Comparison of ENCODE assay signal across 22 cellular contexts in genomic region chr4:123077330-123077729, GRCh38.
"Had no signal": no experiment of that assay in that cellular context is flagged by ENCODE, and none has a peak within 500 bp of the region (broad histone marks: within the 10 kb centered on the region; RNA-seq: fewer than 3 reads in every experiment).

No MANE protein-coding gene starts in this region.

- H3K9me3 Mint-ChIP-seq: activated B cell treated with CpG ODN at 0.5 μM for 24 hours; activated naive CD8-positive, alpha-beta T cell treated with anti-CD3 and anti-CD28 coated beads, Interleukin-2, amount 10 ng/mL, durations not matched to agents 7 days and 5 days; activated T-cell treated with anti-CD3 and anti-CD28 coated beads, Interleukin-2, amount 50 U/mL, for 24 hours; activated T-helper 2 cell treated with anti-CD3 and anti-CD28 coated beads, Interferon-gamma antibody, Interleukin-2, Interleukin-4, amounts not matched to agents 10 μg/mL and 5 μg/mL and 100 μg/mL, durations not matched to agents 14 hours and 24 hours and 36 hours; endodermal cell; memory B cell; natural killer cell treated with Interleukin-12 subunit alpha and Interleukin-12 subunit beta and Interleukin-15 and Interleukin-18, amount 100 ng/mL, for 72 hours had no signal

- H3K4me1 Mint-ChIP-seq: activated CD4-positive, alpha-beta T cell treated with anti-CD3 and anti-CD28 coated beads for 36 hours; activated naive CD8-positive, alpha-beta T cell treated with anti-CD3 and anti-CD28 coated beads, Interleukin-2, amount 10 ng/mL, durations not matched to agents 7 days and 5 days; endodermal cell; memory B cell; stimulated activated naive CD8-positive, alpha-beta T cell treated with anti-CD3 and anti-CD28 coated beads, Interleukin-15, amount 100 ng/mL, for 72 hours had no signal

- DNase-seq: activated B cell treated with CpG ODN at 0.5 μM for 24 hours; activated CD4-positive, alpha-beta T cell treated with anti-CD3 and anti-CD28 coated beads for 36 hours; activated CD4-positive, alpha-beta T cell treated with anti-CD3 and anti-CD28 coated beads, Interleukin-2, amount 50 U/mL, for 4 hours; activated CD8-positive, alpha-beta memory T cell treated with anti-CD3 and anti-CD28 coated beads for 24 hours; activated CD8-positive, alpha-beta memory T cell treated with anti-CD3 and anti-CD28 coated beads, Interleukin-2, amount 50 U/mL, for 4 hours; activated naive CD4-positive, alpha-beta T cell; activated naive CD8-positive, alpha-beta T cell treated with anti-CD3 and anti-CD28 coated beads, Interleukin-2, amount 10 ng/mL, durations not matched to agents 7 days and 5 days; activated T-cell treated with anti-CD3 and anti-CD28 coated beads, Interleukin-2, amount 50 U/mL, for 24 hours; amniotic stem cell; colonic mucosa; endodermal cell; heart right ventricle; islet precursor cell; left colon; ovary; psoas muscle; stimulated activated CD4-positive, alpha-beta T cell treated with anti-CD3 and anti-CD28 coated beads, Interleukin-12 subunit alpha, Interleukin-12 subunit beta, amount 100 ng/mL, for 4 hours; stimulated activated naive CD8-positive, alpha-beta T cell treated with anti-CD3 and anti-CD28 coated beads, Interleukin-15, amount 100 ng/mL, for 72 hours; tibial artery had no signal

- H3K27me3 Mint-ChIP-seq: activated B cell treated with CpG ODN at 0.5 μM for 24 hours; activated CD4-positive, alpha-beta T cell treated with anti-CD3 and anti-CD28 coated beads for 36 hours; activated naive CD8-positive, alpha-beta T cell treated with anti-CD3 and anti-CD28 coated beads, Interleukin-2, amount 10 ng/mL, durations not matched to agents 7 days and 5 days; activated T-cell treated with anti-CD3 and anti-CD28 coated beads, Interleukin-2, amount 50 U/mL, for 24 hours; memory B cell; natural killer cell treated with Interleukin-12 subunit alpha and Interleukin-12 subunit beta and Interleukin-15 and Interleukin-18, amount 100 ng/mL, for 72 hours; stimulated activated naive CD8-positive, alpha-beta T cell treated with anti-CD3 and anti-CD28 coated beads, Interleukin-15, amount 100 ng/mL, for 72 hours had no signal

- H3K4me3 Mint-ChIP-seq: activated B cell treated with CpG ODN at 0.5 μM for 24 hours; activated CD4-positive, alpha-beta T cell treated with anti-CD3 and anti-CD28 coated beads for 36 hours; activated naive CD8-positive, alpha-beta T cell treated with anti-CD3 and anti-CD28 coated beads, Interleukin-2, amount 10 ng/mL, durations not matched to agents 7 days and 5 days; activated T-cell treated with anti-CD3 and anti-CD28 coated beads, Interleukin-2, amount 50 U/mL, for 24 hours; endodermal cell; memory B cell; natural killer cell treated with Interleukin-12 subunit alpha and Interleukin-12 subunit beta and Interleukin-15 and Interleukin-18, amount 100 ng/mL, for 72 hours; stimulated activated naive CD8-positive, alpha-beta T cell treated with anti-CD3 and anti-CD28 coated beads, Interleukin-15, amount 100 ng/mL, for 72 hours had no signal

- H3K27ac Mint-ChIP-seq: activated B cell treated with CpG ODN at 0.5 μM for 24 hours; activated CD4-positive, alpha-beta T cell treated with anti-CD3 and anti-CD28 coated beads for 36 hours; activated naive CD8-positive, alpha-beta T cell treated with anti-CD3 and anti-CD28 coated beads, Interleukin-2, amount 10 ng/mL, durations not matched to agents 7 days and 5 days; activated T-cell treated with anti-CD3 and anti-CD28 coated beads, Interleukin-2, amount 50 U/mL, for 24 hours; activated T-helper 2 cell treated with anti-CD3 and anti-CD28 coated beads, Interferon-gamma antibody, Interleukin-2, Interleukin-4, amounts not matched to agents 10 μg/mL and 5 μg/mL and 100 μg/mL, durations not matched to agents 14 hours and 24 hours and 36 hours; endodermal cell; memory B cell; natural killer cell treated with Interleukin-12 subunit alpha and Interleukin-12 subunit beta and Interleukin-15 and Interleukin-18, amount 100 ng/mL, for 72 hours; stimulated activated naive CD8-positive, alpha-beta T cell treated with anti-CD3 and anti-CD28 coated beads, Interleukin-15, amount 100 ng/mL, for 72 hours had no signal

- ATAC-seq: activated CD4-positive, alpha-beta T cell treated with anti-CD3 and anti-CD28 coated beads for 36 hours; heart right ventricle; left colon; natural killer cell treated with Interleukin-12 subunit alpha and Interleukin-12 subunit beta and Interleukin-15 and Interleukin-18, amount 100 ng/mL, for 72 hours; psoas muscle; stimulated activated naive CD8-positive, alpha-beta T cell treated with anti-CD3 and anti-CD28 coated beads, Interleukin-15, amount 100 ng/mL, for 72 hours had no signal
